ENCODE assay signal across 21 cellular contexts in genomic region chr17:80428363-80428762, GRCh38. TPM values are rescaled to one million over a fixed set of nuclear protein-coding genes. Genes with fewer than 3 reads are reported as not detected.
"Had no signal": no experiment of that assay in that cellular context is flagged by ENCODE, and none has a peak within 500 bp of the region (broad histone marks: within the 10 kb centered on the region; RNA-seq: fewer than 3 reads in every experiment).

No MANE protein-coding gene starts in this region.

- H3K9me3 Mint-ChIP-seq: dendritic cell treated with granulocyte-macrophage colony-stimulating factor and Interleukin-4, amounts not matched to agents 40 ng/mL and 50 ng/mL, for 4 days; effector memory CD8-positive, alpha-beta T cell; immature natural killer cell; naive thymus-derived CD8-positive, alpha-beta T cell; stimulated activated naive B cell treated with anti-CD40 and anti-IgM and Interleukin-4, amounts not matched to agents 10 μg/mL and 1 μg/mL and 100 μg/mL, for 72 hours had no signal

- H3K27ac Mint-ChIP-seq: dendritic cell treated with granulocyte-macrophage colony-stimulating factor and Interleukin-4, amounts not matched to agents 40 ng/mL and 50 ng/mL, for 4 days; immature natural killer cell; naive thymus-derived CD8-positive, alpha-beta T cell; progenitor cell of endocrine pancreas; stimulated activated naive B cell treated with anti-CD40 and anti-IgM and Interleukin-4, amounts not matched to agents 10 μg/mL and 1 μg/mL and 100 μg/mL, for 72 hours had no signal

- H3K36me3 Mint-ChIP-seq: immature natural killer cell; naive thymus-derived CD8-positive, alpha-beta T cell had no signal

- DNase-seq: effector memory CD8-positive, alpha-beta T cell; esophagus squamous epithelium; foreskin fibroblast; glutamatergic neuron; immature natural killer cell; mammary epithelial cell; mucosa of descending colon; naive thymus-derived CD8-positive, alpha-beta T cell; stimulated activated CD4-positive, alpha-beta T cell treated with anti-CD3 and anti-CD28 coated beads, Interleukin-15, amount 100 ng/mL, for 24 hours; stimulated activated CD4-positive, alpha-beta T cell treated with anti-CD3 and anti-CD28 coated beads, Interleukin-1b, Interleukin-23, amount 100 ng/mL, for 48 hours; stimulated activated CD4-positive, alpha-beta T cell treated with anti-CD3 and anti-CD28 coated beads, Interleukin-4, amount 100 ng/mL, for 24 hours; stimulated activated naive B cell treated with anti-CD40 and anti-IgM and Interleukin-4, amounts not matched to agents 10 μg/mL and 1 μg/mL and 100 μg/mL, for 72 hours; stomach; trophoblast cell had no signal

- H3K4me3 ChIP-seq: esophagus squamous epithelium, gastroesophageal sphincter, mucosa of descending colon, ovary, stomach had no signal

- H3K9me3 ChIP-seq: esophagus squamous epithelium, gastroesophageal sphincter, mucosa of descending colon, ovary, stomach had no signal

- H3K27ac ChIP-seq: epithelial cell of prostate, esophagus squamous epithelium, gastroesophageal sphincter, ovary, stomach had no signal

- H3K4me3 Mint-ChIP-seq: dendritic cell treated with granulocyte-macrophage colony-stimulating factor and Interleukin-4, amounts not matched to agents 40 ng/mL and 50 ng/mL, for 4 days; effector memory CD8-positive, alpha-beta T cell; immature natural killer cell; naive thymus-derived CD8-positive, alpha-beta T cell; stimulated activated naive B cell treated with anti-CD40 and anti-IgM and Interleukin-4, amounts not matched to agents 10 μg/mL and 1 μg/mL and 100 μg/mL, for 72 hours had no signal

- H3K27me3 ChIP-seq: esophagus squamous epithelium, gastroesophageal sphincter, ovary, stomach had no signal

- H3K36me3 ChIP-seq: ovary had no signal

- H3K27me3 Mint-ChIP-seq: effector memory CD8-positive, alpha-beta T cell; naive thymus-derived CD8-positive, alpha-beta T cell; progenitor cell of endocrine pancreas; stimulated activated naive B cell treated with anti-CD40 and anti-IgM and Interleukin-4, amounts not matched to agents 10 μg/mL and 1 μg/mL and 100 μg/mL, for 72 hours had no signal

- ATAC-seq: effector memory CD8-positive, alpha-beta T cell; gastroesophageal sphincter; mucosa of descending colon; naive thymus-derived CD8-positive, alpha-beta T cell; right cardiac atrium; stimulated activated naive B cell treated with anti-CD40 and anti-IgM and Interleukin-4, amounts not matched to agents 10 μg/mL and 1 μg/mL and 100 μg/mL, for 72 hours had no signal

RNA-seq across cellular contexts. Expression of gene NPTX1, which starts 48.0 kb away (rescaled TPM):
- total RNA-seq: naive thymus-derived CD8-positive, alpha-beta T cell; progenitor cell of endocrine pancreas; right cardiac atrium had no signal
- polyA plus RNA-seq: liver; naive thymus-derived CD8-positive, alpha-beta T cell had no signal
